In the genomic region with DNA sequence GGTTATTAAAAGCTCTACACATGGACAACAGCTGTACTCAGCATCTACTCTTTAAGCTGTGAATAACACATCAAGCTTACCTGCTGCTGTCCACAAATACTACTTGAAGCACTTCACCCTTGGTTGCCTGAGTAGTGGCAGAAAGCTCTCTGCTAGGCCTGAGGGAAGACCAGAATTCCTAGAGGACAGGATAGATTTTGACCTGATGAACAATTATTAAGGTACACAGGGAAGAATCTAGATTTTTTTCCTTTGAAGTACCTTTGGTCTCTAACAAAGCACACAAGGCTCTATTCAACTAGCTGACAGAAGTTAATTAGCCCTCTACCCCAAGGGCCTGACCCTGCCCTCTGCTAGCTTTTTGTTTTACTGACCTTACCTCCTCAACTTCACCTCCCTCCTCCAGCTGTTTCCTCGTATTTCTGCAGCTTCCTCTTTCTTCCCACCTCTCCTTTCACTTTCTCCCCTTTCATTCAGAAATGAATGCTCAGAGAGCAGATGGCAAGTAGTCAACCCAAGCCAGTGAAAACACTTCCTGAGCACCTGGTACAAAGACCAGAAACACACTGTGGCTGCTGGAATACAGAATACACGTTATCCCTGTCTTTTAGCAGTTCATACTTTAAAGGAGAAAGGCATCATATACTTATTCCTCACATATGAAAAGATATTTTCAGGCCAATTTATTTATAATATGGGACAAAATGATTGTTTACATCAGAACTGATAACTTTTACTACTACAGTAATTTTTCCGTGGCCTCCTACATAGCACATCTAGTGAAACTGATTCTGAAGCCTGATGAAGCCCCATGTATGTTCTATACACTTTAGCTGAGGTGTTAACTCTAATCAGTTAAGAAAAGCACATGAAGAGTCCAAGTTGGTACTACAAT, we compare ENCODE assay signal across 9 cellular contexts. TPM values are rescaled to one million over a fixed set of nuclear protein-coding genes. Genes with fewer than 3 reads are reported as not detected.
A peak's percentile ranks its signal among the peaks of the same experiment; 100 is the strongest.
DNase-seq lines count a peak whose midpoint lies in the region; ATAC-seq, FAIRE-seq and TF ChIP-seq lines count a peak whose summit lies in the region.
"Had no signal": no experiment of that assay in that cellular context is flagged by ENCODE, and none has a peak within 500 bp of the region (broad histone marks: within the 10 kb centered on the region; RNA-seq: fewer than 3 reads in every experiment).

No MANE protein-coding gene starts in this region.

- no peak for DNase-seq in activated CD4-positive, alpha-beta T cell treated with anti-CD3 and anti-CD28 coated beads, Interleukin-2, amount 10 ng/mL, durations not matched to agents 7 days and 5 days
- DNase-seq in activated CD4-positive, alpha-beta T cell treated with anti-CD3 and anti-CD28 coated beads, Interleukin-2, amount 50 U/mL, for 1 hour, result no peak
- peak; percentile 18 for DNase-seq in NCI-H2227 treated with DMSO at 0.1 percent for 48 hours (lab: John Stamatoyannopoulos, UW)
- no peak for DNase-seq in K562 (ENCODE audit: extremely low read depth in 1 of 4, low spot score in 3 of 4)
- no peak for DNase-seq in retina
- DNase-seq in ACHN, result no peak
- DNase-seq: amygdala had no signal

- BruUV-seq in K562 (replicated peaks; lab: Mats Ljungman, UMichigan), result no TSS peak

- POLR2A ChIA-PET in activated CD4-positive, alpha-beta T cell treated with anti-CD3 and anti-CD28 coated beads, Interleukin-2, amount 10 ng/mL, durations not matched to agents 7 days and 5 days (lab: Charles Lee), result interaction anchor here (0.7 to 1.6 kb wide), 2 partner anchors 13 to 42 kb away, joined by 3 to 4 read pairs; a partner anchor contains a TSS
- POLR2A ChIA-PET in K562 (lab: Yijun Ruan, JAX), result interaction anchor here (0.6 to 7.6 kb wide), 20 partner anchors 8 to 194 kb away, joined by 3 to 82 read pairs (median 4); a partner anchor contains a TSS

- no peak for TF ChIP-seq CTCF in K562 (IDR thresholded peaks at IDR 0.05 in 2 of 3, conservative IDR thresholded peaks at IDR 0.05 in 1 of 3; ENCODE audit: insufficient read depth in 2 of 3, low read depth in 1 of 3, low read length in 3 of 3)

- peaks cover 66% of the 10 kb centered on the region for H3K4me1 Mint-ChIP-seq in activated CD4-positive, alpha-beta T cell treated with anti-CD3 and anti-CD28 coated beads, Interleukin-2, amount 10 ng/mL, durations not matched to agents 7 days and 5 days

- H3K9me1 ChIP-seq in K562 (ENCODE audit: control insufficient read depth, insufficient read depth, low read length), result peaks cover 3% of the 10 kb centered on the region

- CTCF ChIA-PET in activated CD4-positive, alpha-beta T cell treated with anti-CD3 and anti-CD28 coated beads, Interleukin-2, amount 10 ng/mL, durations not matched to agents 7 days and 5 days (lab: Charles Lee), result interaction anchor here (1.1 to 3.8 kb wide), 4 partner anchors 13 to 198 kb away, joined by 3 to 15 read pairs (median 3); a partner anchor contains a TSS
- CTCF ChIA-PET in K562 (lab: Yijun Ruan, JAX; ENCODE audit: low intra/inter-chr PET ratio), result interaction anchor here (1.4 kb wide), 1 partner anchor 100 kb away, joined by 4 read pairs; no protein-coding TSS in a partner anchor

- H2AFZ ChIP-seq in K562 (ENCODE audit: low read depth, low read length), result no peak overlapping the region

- peaks cover 26% of the 10 kb centered on the region for H3K36me3 Mint-ChIP-seq in activated CD4-positive, alpha-beta T cell treated with anti-CD3 and anti-CD28 coated beads, Interleukin-2, amount 10 ng/mL, durations not matched to agents 7 days and 5 days (ENCODE audit: low read depth)

- H3K4me3 ChIP-seq in K562 (no peak overlapping the region), skeletal muscle tissue (ENCODE audit: low read length in 3 of 3) (no peak overlapping the region)

- peak; percentile 3; the same call in 1 of the 3 replicates for ATAC-seq in K562
- ATAC-seq in HG03457 (IDR thresholded peaks at IDR 0.05; ENCODE audit: unreplicated experiment), result no peak

- no peak for TF ChIP-seq EP300 in K562 (IDR thresholded peaks at IDR 0.05; ENCODE audit: low read length)

- H3K9me3 ChIP-seq in K562 (replicated peaks; ENCODE audit: control insufficient read depth, insufficient read depth, low read depth, low read length) (no peaks in the 10 kb centered on the region), skeletal muscle tissue (ENCODE audit: control insufficient read depth in 3 of 3, low read length in 3 of 3) (no peaks in the 10 kb centered on the region)

- H3K27ac Mint-ChIP-seq in activated CD4-positive, alpha-beta T cell treated with anti-CD3 and anti-CD28 coated beads, Interleukin-2, amount 10 ng/mL, durations not matched to agents 7 days and 5 days, result peak overlapping the region; percentile 26

- intact Hi-C loops in K562 (cut with micrococcal nuclease), result loop anchor here (2.0 kb wide), 1 partner anchor 43 kb away; no protein-coding TSS in a partner anchor

- TF ChIP-seq POLR2A in K562 (conservative IDR thresholded peaks at IDR 0.05), result peak; percentile 63

- no peaks in the 10 kb centered on the region for H3K27me3 Mint-ChIP-seq in activated CD4-positive, alpha-beta T cell treated with anti-CD3 and anti-CD28 coated beads, Interleukin-2, amount 10 ng/mL, durations not matched to agents 7 days and 5 days

- no peak overlapping the region for H3K4me2 ChIP-seq in K562 (ENCODE audit: insufficient read depth, low read length)

- H3K9me3 Mint-ChIP-seq in activated CD4-positive, alpha-beta T cell treated with anti-CD3 and anti-CD28 coated beads, Interleukin-2, amount 10 ng/mL, durations not matched to agents 7 days and 5 days, result no peaks in the 10 kb centered on the region

- H3K79me2 ChIP-seq in K562 (ENCODE audit: control insufficient read depth, insufficient read depth, low read length), result no peaks in the 10 kb centered on the region

- H3K4me1 ChIP-seq in K562 (replicated peaks in 1 of 2; ENCODE audit: control insufficient read depth in 2 of 2, insufficient read depth in 2 of 2, low read length in 2 of 2), result peaks cover 3 to 43% of the 10 kb centered on the region in 2 experiments; a peak in 4 of 5 replicates
- peaks cover 60 to 62% (median 61%) of the 10 kb centered on the region in 3 donors for H3K4me1 ChIP-seq in skeletal muscle tissue (ENCODE audit: control insufficient read depth in 3 of 3, insufficient read depth in 3 of 3, low read length in 3 of 3)

- WGBS in K562 (ENCODE audit: insufficient coverage, low coverage, missing lambda C conversion rate), result 27% methylated on average over 3 of the region's 3 CpGs

- H3K9ac ChIP-seq in K562 (ENCODE audit: insufficient read depth in 1 of 2, low read depth in 2 of 2, low read length in 2 of 2), result no peak overlapping the region
- peak overlapping the region in 1 of 3 donors; percentile 54 for H3K9ac ChIP-seq in skeletal muscle tissue (ENCODE audit: low read depth in 1 of 3, low read length in 3 of 3)

- no peaks in the 10 kb centered on the region; the same call in 1 of the 2 replicates for H4K20me1 ChIP-seq in K562 (replicated peaks; ENCODE audit: control insufficient read depth, insufficient read depth, low read length)

- no peak overlapping the region for H3K4me3 Mint-ChIP-seq in activated CD4-positive, alpha-beta T cell treated with anti-CD3 and anti-CD28 coated beads, Interleukin-2, amount 10 ng/mL, durations not matched to agents 7 days and 5 days

- H3K36me3 ChIP-seq in K562 (ENCODE audit: control insufficient read depth, insufficient read depth, low read length), result peaks cover 13% of the 10 kb centered on the region; the same call in 1 of the 3 replicates
- H3K36me3 ChIP-seq in skeletal muscle tissue (ENCODE audit: control insufficient read depth in 3 of 3, insufficient read depth in 3 of 3, low read length in 3 of 3), result peaks cover 0 to 7% (median 5%) of the 10 kb centered on the region in 3 donors

- no peak for FAIRE-seq in K562 (lab: Jason Lieb, UNC)

- in situ Hi-C loops in K562 (cut with MboI) (no loop called here), ACHN (cut with HindIII; ENCODE audit: low pct_ligation_motif_present, low pct_unique_long_range_greater_than_20kb, low sequenced_read_pairs) (loop anchor here (5.0 kb wide), 1 partner anchor 136 kb away; no protein-coding TSS in a partner anchor)

- no peak overlapping the region for H3K27ac ChIP-seq in K562 (ENCODE audit: extremely low read depth, low read depth, low read length)
- H3K27ac ChIP-seq in skeletal muscle tissue (ENCODE audit: low read depth, low read length), result peak overlapping the region; percentile 54

- H3K27me3 ChIP-seq in K562 (ENCODE audit: control insufficient read depth in 2 of 2, insufficient read depth in 2 of 2, low read length in 2 of 2) (no peaks in the 10 kb centered on the region), skeletal muscle tissue (ENCODE audit: control insufficient read depth in 3 of 3, insufficient read depth in 3 of 3, low read length in 3 of 3) (no peaks in the 10 kb centered on the region)

- no peak for TF ChIP-seq RAD21 in K562 (CRISPR knock-in tag; conservative IDR thresholded peaks at IDR 0.05 in 1 of 2, IDR thresholded peaks at IDR 0.05 in 1 of 2)

RNA-seq across cellular contexts. Expression of a gene that starts 5.7 kb away (rescaled TPM):
- 10 to 100 TPM; 46.7 to 52.0 TPM for total RNA-seq in activated CD4-positive, alpha-beta T cell treated with anti-CD3 and anti-CD28 coated beads, Interleukin-2, amount 10 ng/mL, durations not matched to agents 7 days and 5 days
- 10.2 and 22.1 TPM in 2 replicates for total RNA-seq in K562 (2011; cell fraction: chromatin; rRNA removed; ENCODE audit: low replicate concordance)
- total RNA-seq in K562 (2011; cell fraction: nucleolus; rRNA removed), result 8.3 and 9.2 TPM in 2 replicates
- 13.8 and 21.1 TPM in 2 replicates for total RNA-seq in K562 (2011; cell fraction: nucleoplasm; rRNA removed)
- total RNA-seq in K562 (2014; rRNA removed) (17.8 and 19.3 TPM in 2 replicates), K562 (2014; rRNA removed; fragmentation: Illumina TruSeq; extraction: Trizol) (25.9 and 26.2 TPM in 2 replicates), K562 (2015; rRNA removed; fragmentation: Illumina TruSeq; extraction: Trizol) (26.2 and 26.8 TPM in 2 replicates), K562 (2021) (24.6 and 25.7 TPM in 2 replicates), skeletal muscle tissue (30.3 TPM)
- polyA plus RNA-seq in K562 (2011; rRNA removed) (18.2 and 22.1 TPM in 2 replicates), K562 (2014; fragmentation: Illumina TruSeq; extraction: Trizol) (28.3 and 33.4 TPM in 2 replicates), K562 (2014; fragmentation: Nextera tagmentation; extraction: Ambion mirVana) (1 to 10 TPM; 9.5 to 9.8 TPM), K562 (2014; rRNA removed) (12.3 and 15.5 TPM in 2 replicates)
- polyA plus RNA-seq in K562 (2011; cell fraction: cytosol; rRNA removed), result 14.7 and 15.8 TPM in 2 replicates
- polyA plus RNA-seq in K562 (2011; cell fraction: nucleus; rRNA removed), result 25.7 and 26.0 TPM in 2 replicates
- polyA plus RNA-seq in K562 (2012), result 21.9 and 25.5 TPM in 2 replicates
- polyA minus RNA-seq in K562 (2011; rRNA and poly(A)+ RNA removed), result 31.2 and 40.2 TPM in 2 replicates
- 18.1 and 19.2 TPM in 2 replicates for polyA minus RNA-seq in K562 (2011; cell fraction: cytosol; rRNA and poly(A)+ RNA removed)
- polyA minus RNA-seq in K562 (2011; cell fraction: nucleus; rRNA and poly(A)+ RNA removed), result 14.0 and 18.0 TPM in 2 replicates

RNA-seq across cellular contexts. Expression of a gene that starts 13.3 kb away (rescaled TPM):
- 100 to 1,000 TPM; 363 to 365 TPM for total RNA-seq in activated CD4-positive, alpha-beta T cell treated with anti-CD3 and anti-CD28 coated beads, Interleukin-2, amount 10 ng/mL, durations not matched to agents 7 days and 5 days
- total RNA-seq in K562 (2011; cell fraction: chromatin; rRNA removed; ENCODE audit: low replicate concordance), result 786 and 1,134 TPM in 2 replicates
- 478 and 544 TPM in 2 replicates for total RNA-seq in K562 (2011; cell fraction: nucleolus; rRNA removed)
- 429 and 506 TPM in 2 replicates for total RNA-seq in K562 (2011; cell fraction: nucleoplasm; rRNA removed)
- total RNA-seq in K562 (2014; rRNA removed), result 434 and 460 TPM in 2 replicates
- total RNA-seq in K562 (2014; rRNA removed; fragmentation: Illumina TruSeq; extraction: Trizol), result 485 and 507 TPM in 2 replicates
- 538 and 559 TPM in 2 replicates for total RNA-seq in K562 (2015; rRNA removed; fragmentation: Illumina TruSeq; extraction: Trizol)
- 384 and 442 TPM in 2 replicates for total RNA-seq in K562 (2021)
- 318 and 470 TPM in 2 replicates for polyA plus RNA-seq in K562 (2011; rRNA removed)
- polyA plus RNA-seq in K562 (2011; cell fraction: cytosol; rRNA removed), result 194 and 299 TPM in 2 replicates
- polyA plus RNA-seq in K562 (2011; cell fraction: nucleus; rRNA removed), result 1,337 and 1,529 TPM in 2 replicates
- polyA plus RNA-seq in K562 (2012), result 195 and 557 TPM in 2 replicates
- polyA plus RNA-seq in K562 (2014; fragmentation: Illumina TruSeq; extraction: Trizol), result 380 and 384 TPM in 2 replicates
- 10 to 100 TPM; 77.8 to 98.4 TPM for polyA plus RNA-seq in K562 (2014; fragmentation: Nextera tagmentation; extraction: Ambion mirVana)
- polyA plus RNA-seq in K562 (2014; rRNA removed), result 425 and 475 TPM in 2 replicates
- 523 and 643 TPM in 2 replicates for polyA minus RNA-seq in K562 (2011; rRNA and poly(A)+ RNA removed)
- polyA minus RNA-seq in K562 (2011; cell fraction: cytosol; rRNA and poly(A)+ RNA removed), result 235 and 297 TPM in 2 replicates
- 514 and 680 TPM in 2 replicates for polyA minus RNA-seq in K562 (2011; cell fraction: nucleus; rRNA and poly(A)+ RNA removed)
- 224 TPM for total RNA-seq in skeletal muscle tissue

RNA-seq across cellular contexts. Expression of a gene that starts 38.5 kb away (rescaled TPM):
- under 1 TPM in 1 of 2 experiments, not detected in 1; 0.47 TPM for total RNA-seq in activated CD4-positive, alpha-beta T cell treated with anti-CD3 and anti-CD28 coated beads, Interleukin-2, amount 10 ng/mL, durations not matched to agents 7 days and 5 days
- total RNA-seq in K562 (2011; cell fraction: chromatin; rRNA removed; ENCODE audit: low replicate concordance), result 3.9 and 5.6 TPM in 2 replicates
- total RNA-seq in K562 (2011; cell fraction: nucleolus; rRNA removed), result 3.2 and 5.3 TPM in 2 replicates
- 2.2 and 2.3 TPM in 2 replicates for total RNA-seq in K562 (2011; cell fraction: nucleoplasm; rRNA removed)
- 0.33 and 1.5 TPM in 2 replicates for total RNA-seq in K562 (2014; rRNA removed)
- 0.64 and 0.65 TPM in 2 replicates for total RNA-seq in K562 (2014; rRNA removed; fragmentation: Illumina TruSeq; extraction: Trizol)
- 0.62 and 0.94 TPM in 2 replicates for total RNA-seq in K562 (2015; rRNA removed; fragmentation: Illumina TruSeq; extraction: Trizol)
- 1.0 and 2.5 TPM in 2 replicates for total RNA-seq in K562 (2021)
- polyA plus RNA-seq in K562 (2011; rRNA removed), result 1.7 and 2.0 TPM in 2 replicates
- polyA plus RNA-seq in K562 (2011; cell fraction: cytosol; rRNA removed), result 1.6 and 1.8 TPM in 2 replicates
- 4.7 and 9.4 TPM in 2 replicates for polyA plus RNA-seq in K562 (2011; cell fraction: nucleus; rRNA removed)
- 0.42 and 2.3 TPM in 2 replicates for polyA plus RNA-seq in K562 (2012)
- polyA plus RNA-seq in K562 (2014; fragmentation: Illumina TruSeq; extraction: Trizol), result 1.5 and 1.7 TPM in 2 replicates
- polyA plus RNA-seq in K562 (2014; fragmentation: Nextera tagmentation; extraction: Ambion mirVana), result under 1 TPM in 1 of 2 experiments, not detected in 1; 0.20 TPM
- polyA plus RNA-seq in K562 (2014; rRNA removed), result 2.5 and 4.1 TPM in 2 replicates
- polyA minus RNA-seq in K562 (2011; rRNA and poly(A)+ RNA removed), result 0.75 and 1.4 TPM in 2 replicates
- 1.5 and 2.1 TPM in 2 replicates for polyA minus RNA-seq in K562 (2011; cell fraction: cytosol; rRNA and poly(A)+ RNA removed)
- polyA minus RNA-seq in K562 (2011; cell fraction: nucleus; rRNA and poly(A)+ RNA removed), result 1.6 and 1.7 TPM in 2 replicates
- 10.4 TPM for total RNA-seq in skeletal muscle tissue
